In genomic region chr13:48976677-48977625, GRCh38 we compare ENCODE assay signal across 8 cellular contexts. TPM values are rescaled to one million over a fixed set of nuclear protein-coding genes. Genes with fewer than 3 reads are reported as not detected.
DNase-seq lines count a peak whose midpoint lies in the region; ATAC-seq, FAIRE-seq and TF ChIP-seq lines count a peak whose summit lies in the region.

No MANE protein-coding gene starts in this region.

- ATAC-seq in GM19372 (IDR thresholded peaks at IDR 0.05; ENCODE audit: low read depth, unreplicated experiment): peak; percentile 6
- peak; percentile 15 for ATAC-seq in activated T-helper 17 cell treated with anti-CD3 and anti-CD28 coated beads, Interleukin-2, amount 50 U/mL, for 72 hours (replicated peaks)

- H3K27me3 Mint-ChIP-seq in CD8-positive, alpha-beta memory T cell: peaks cover 0 to 1% of the 10 kb centered on the region in 2 donors
- H3K27me3 Mint-ChIP-seq in activated T-helper 17 cell treated with anti-CD3 and anti-CD28 coated beads, Interleukin-2, amount 50 U/mL, for 72 hours: no peaks in the 10 kb centered on the region
- H3K27me3 Mint-ChIP-seq in glutamatergic neuron (ENCODE audit: unreplicated experiment) (peaks cover 13% of the 10 kb centered on the region), progenitor cell of endocrine pancreas (no peaks in the 10 kb centered on the region)

- H3K9me3 ChIP-seq in CD8-positive, alpha-beta memory T cell (ENCODE audit: low read length): peaks cover 7% of the 10 kb centered on the region
- H3K9me3 ChIP-seq in KOPT-K1 (ENCODE audit: insufficient read depth, low read length, poor library complexity, severe bottlenecking): peaks cover 22% of the 10 kb centered on the region

- H3K4me3 Mint-ChIP-seq in CD8-positive, alpha-beta memory T cell: peak overlapping the region; percentile 89 to 98 (median 95)
- peak overlapping the region; percentile 100 for H3K4me3 Mint-ChIP-seq in activated T-helper 17 cell treated with anti-CD3 and anti-CD28 coated beads, Interleukin-2, amount 50 U/mL, for 72 hours
- H3K4me3 Mint-ChIP-seq in glutamatergic neuron (ENCODE audit: unreplicated experiment): peak overlapping the region; percentile 91
- peak overlapping the region; percentile 96 for H3K4me3 Mint-ChIP-seq in progenitor cell of endocrine pancreas (ENCODE audit: low read depth)

- no peak for FAIRE-seq in frontal cortex (lab: Jason Lieb, UNC)

- peaks cover 51 to 61% (median 60%) of the 10 kb centered on the region in 3 donors for H3K4me1 Mint-ChIP-seq in CD8-positive, alpha-beta memory T cell
- H3K4me1 Mint-ChIP-seq in activated T-helper 17 cell treated with anti-CD3 and anti-CD28 coated beads, Interleukin-2, amount 50 U/mL, for 72 hours: peaks cover 23% of the 10 kb centered on the region
- H3K4me1 Mint-ChIP-seq in glutamatergic neuron (ENCODE audit: low read depth, unreplicated experiment): peaks cover 23% of the 10 kb centered on the region
- peaks cover 29% of the 10 kb centered on the region for H3K4me1 Mint-ChIP-seq in progenitor cell of endocrine pancreas (ENCODE audit: low read depth)

- TF ChIP-seq CTCF in glutamatergic neuron (IDR thresholded peaks at IDR 0.05; ENCODE audit: partially characterized antibody, unreplicated experiment) (no peak), progenitor cell of endocrine pancreas (IDR thresholded peaks at IDR 0.05; ENCODE audit: unreplicated experiment) (no peak)

- peak overlapping the region; percentile 81 for H3K4me3 ChIP-seq in CD8-positive, alpha-beta memory T cell (ENCODE audit: low read length)

- H3K27me3 ChIP-seq in CD8-positive, alpha-beta memory T cell (ENCODE audit: insufficient read depth, low read length, poor library complexity, severe bottlenecking): no peaks in the 10 kb centered on the region

- DNase-seq in CD8-positive, alpha-beta memory T cell: peak in 1 of 5 donors; percentile 11
- DNase-seq in glutamatergic neuron (no peak), progenitor cell of endocrine pancreas (ENCODE audit: low spot score, unreplicated experiment) (no peak), frontal cortex (ENCODE audit: low spot score in 2 of 2) (no peak), hepatic stellate cell (ENCODE audit: low spot score) (no peak)

- H3K27ac ChIP-seq in CD8-positive, alpha-beta memory T cell (ENCODE audit: low read depth, low read length): peak overlapping the region; percentile 79
- H3K27ac ChIP-seq in KOPT-K1 (ENCODE audit: low read depth, low read length, poor library complexity, severe bottlenecking): peak overlapping the region; percentile 95

- CTCF ChIA-PET in CD8-positive, alpha-beta memory T cell (lab: Charles Lee): interaction anchor here (0.6 kb wide), 1 partner anchor 406 kb away, joined by 3 read pairs; no protein-coding TSS in a partner anchor

- H3K36me3 ChIP-seq in CD8-positive, alpha-beta memory T cell (ENCODE audit: insufficient read depth, low read length): no peaks in the 10 kb centered on the region
- no peaks in the 10 kb centered on the region for H3K36me3 ChIP-seq in KOPT-K1 (ENCODE audit: insufficient read depth, low read length)

- H3K27ac Mint-ChIP-seq in CD8-positive, alpha-beta memory T cell: peak overlapping the region; percentile 95 to 99 (median 97)
- H3K27ac Mint-ChIP-seq in activated T-helper 17 cell treated with anti-CD3 and anti-CD28 coated beads, Interleukin-2, amount 50 U/mL, for 72 hours: peak overlapping the region; percentile 98
- H3K27ac Mint-ChIP-seq in glutamatergic neuron (ENCODE audit: unreplicated experiment) (peak overlapping the region; percentile 87), progenitor cell of endocrine pancreas (peak overlapping the region; percentile 98)

- POLR2A ChIA-PET in CD8-positive, alpha-beta memory T cell (lab: Charles Lee): interaction anchor here (0.5 to 2.3 kb wide), 7 partner anchors 11 to 938 kb away, joined by 3 to 6 read pairs (median 4); partner anchors contain the start of genes CAB39L, KPNA3 and SETDB2

- H3K4me1 ChIP-seq in CD8-positive, alpha-beta memory T cell (ENCODE audit: insufficient read depth, low read length): peaks cover 41% of the 10 kb centered on the region

- H3K36me3 Mint-ChIP-seq in CD8-positive, alpha-beta memory T cell: peaks cover 6 to 15% (median 15%) of the 10 kb centered on the region in 3 donors
- H3K36me3 Mint-ChIP-seq in activated T-helper 17 cell treated with anti-CD3 and anti-CD28 coated beads, Interleukin-2, amount 50 U/mL, for 72 hours (ENCODE audit: low read depth): peaks cover 10% of the 10 kb centered on the region
- peaks cover 8% of the 10 kb centered on the region for H3K36me3 Mint-ChIP-seq in glutamatergic neuron (ENCODE audit: unreplicated experiment)
- H3K36me3 Mint-ChIP-seq in progenitor cell of endocrine pancreas (ENCODE audit: insufficient read depth): peaks cover 6% of the 10 kb centered on the region

- peaks cover 18 to 27% (median 25%) of the 10 kb centered on the region in 5 donors for H3K9me3 Mint-ChIP-seq in CD8-positive, alpha-beta memory T cell
- H3K9me3 Mint-ChIP-seq in activated T-helper 17 cell treated with anti-CD3 and anti-CD28 coated beads, Interleukin-2, amount 50 U/mL, for 72 hours: peaks cover 26% of the 10 kb centered on the region
- peaks cover 16% of the 10 kb centered on the region for H3K9me3 Mint-ChIP-seq in glutamatergic neuron (ENCODE audit: unreplicated experiment)
- H3K9me3 Mint-ChIP-seq in progenitor cell of endocrine pancreas (ENCODE audit: low read depth): peaks cover 7% of the 10 kb centered on the region

RNA-seq across cellular contexts. Expression of gene FNDC3A, which starts 1.2 kb away (rescaled TPM):
- total RNA-seq in CD8-positive, alpha-beta memory T cell: 10 to 100 TPM; 21.8 to 22.7 TPM
- 8.8 TPM for polyA plus RNA-seq in CD8-positive, alpha-beta memory T cell
- total RNA-seq in activated T-helper 17 cell treated with anti-CD3 and anti-CD28 coated beads, Interleukin-2, amount 50 U/mL, for 72 hours: 10 to 100 TPM; 23.8 to 38.2 TPM
- total RNA-seq in glutamatergic neuron (ENCODE audit: unreplicated experiment) (46.3 TPM), progenitor cell of endocrine pancreas (111 and 116 TPM in 2 replicates), frontal cortex (84.4 TPM)
